Comparison of ENCODE assay signal across 31 cellular contexts in the genomic region with DNA sequence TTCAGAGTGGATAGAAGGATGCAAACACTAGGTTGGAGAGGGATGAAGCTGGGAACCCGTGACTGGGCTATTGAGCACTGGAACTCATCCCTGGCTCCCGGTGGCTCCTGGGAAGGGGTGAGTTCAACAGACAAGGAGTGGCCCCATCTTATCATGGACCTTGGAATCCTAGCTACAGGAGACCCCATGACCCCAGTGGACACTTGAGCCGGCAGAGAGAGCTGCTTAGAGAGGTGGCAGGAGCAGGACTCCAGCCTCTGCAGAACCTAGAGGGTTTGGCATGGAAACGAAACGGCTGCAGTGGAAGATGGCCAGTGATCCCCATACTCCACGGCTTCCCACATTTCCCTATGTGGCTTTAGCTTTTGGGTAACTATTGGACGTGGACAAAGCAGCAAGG.
A peak's percentile ranks its signal among the peaks of the same experiment; 100 is the strongest.
DNase-seq lines count a peak whose midpoint lies in the region; ATAC-seq and TF ChIP-seq lines count a peak whose summit lies in the region.
"Had no signal": no experiment of that assay in that cellular context is flagged by ENCODE, and none has a peak within 500 bp of the region (broad histone marks: within the 10 kb centered on the region; RNA-seq: fewer than 3 reads in every experiment).

No MANE protein-coding gene starts in this region.

- peaks cover 7% of the 10 kb centered on the region for H3K9me3 Mint-ChIP-seq in T-helper 2 cell treated with Interferon-gamma antibody and Interleukin-4, amounts not matched to agents 5 μg/mL and 100 μg/mL, for 36 hours
- H3K9me3 Mint-ChIP-seq: CD4-positive, alpha-beta T cell had no signal

- no peak overlapping the region for H3K4me3 ChIP-seq in heart left ventricle
- H3K4me3 ChIP-seq: A549; BLaER1; BLaER1 treated with 17β-estradiol and CSF1 and Interleukin-3, amounts not matched to agents 10 nM and 100 nM had no signal

- no peaks in the 10 kb centered on the region for H3K9me3 ChIP-seq in heart left ventricle
- H3K9me3 ChIP-seq: A549, BE2C, Caco-2 had no signal

- H3K4me3 Mint-ChIP-seq in T-helper 2 cell treated with Interferon-gamma antibody and Interleukin-4, amounts not matched to agents 5 μg/mL and 100 μg/mL, for 36 hours = no peak overlapping the region
- H3K4me3 Mint-ChIP-seq: B cell; CD14-positive monocyte; CD4-positive, alpha-beta memory T cell; CD4-positive, alpha-beta T cell; CD4-positive, CD25-positive, alpha-beta regulatory T cell; CD8-positive, alpha-beta memory T cell; CD8-positive, alpha-beta T cell had no signal

- no peaks in the 10 kb centered on the region for H3K36me3 Mint-ChIP-seq in T-helper 2 cell treated with Interferon-gamma antibody and Interleukin-4, amounts not matched to agents 5 μg/mL and 100 μg/mL, for 36 hours (ENCODE audit: low read depth)
- H3K36me3 Mint-ChIP-seq: CD14-positive monocyte; CD4-positive, alpha-beta memory T cell; CD4-positive, CD25-positive, alpha-beta regulatory T cell; CD8-positive, alpha-beta memory T cell; CD8-positive, alpha-beta T cell had no signal

- ATAC-seq in heart left ventricle = no peak
- ATAC-seq: A549; CD8-positive, alpha-beta T cell had no signal

- H3K27ac ChIP-seq in heart left ventricle = no peak overlapping the region
- H3K27ac ChIP-seq: 22Rv1; A549; BLaER1; BLaER1 treated with 17β-estradiol and CSF1 and Interleukin-3, amounts not matched to agents 10 nM and 100 nM; C4-2B had no signal

- no peaks in the 10 kb centered on the region for H3K4me1 Mint-ChIP-seq in T-helper 2 cell treated with Interferon-gamma antibody and Interleukin-4, amounts not matched to agents 5 μg/mL and 100 μg/mL, for 36 hours (ENCODE audit: low read depth)
- H3K4me1 Mint-ChIP-seq: B cell; CD14-positive monocyte; CD4-positive, alpha-beta memory T cell; CD4-positive, CD25-positive, alpha-beta regulatory T cell; CD8-positive, alpha-beta memory T cell had no signal

- no peaks in the 10 kb centered on the region for H3K36me3 ChIP-seq in heart left ventricle
- H3K36me3 ChIP-seq: BE2C; BLaER1; BLaER1 treated with 17β-estradiol and CSF1 and Interleukin-3, amounts not matched to agents 10 nM and 100 nM had no signal

- H3K27me3 ChIP-seq in heart left ventricle = no peaks in the 10 kb centered on the region
- H3K27me3 ChIP-seq: BE2C had no signal

- DNase-seq in cardiac septum (ENCODE audit: low spot score) = peak; percentile 58
- DNase-seq in heart left ventricle = no peak
- peak; percentile 51 for DNase-seq in posterior vena cava (ENCODE audit: low spot score)
- DNase-seq in T-helper 2 cell treated with Interferon-gamma antibody and Interleukin-4, amounts not matched to agents 5 μg/mL and 100 μg/mL, for 36 hours (ENCODE audit: low spot score) = no peak
- DNase-seq: 8988T; ACHN; AML-193; BE2C; C1 segment of cervical spinal cord; Caco-2; Calu3; CD4-positive, alpha-beta memory T cell; CD4-positive, alpha-beta T cell; CD4-positive, CD25-positive, alpha-beta regulatory T cell; CD8-positive, alpha-beta memory T cell; CD8-positive, alpha-beta T cell; COR-L47; DMS 273 treated with DMSO at 0.1 percent for 48 hours; DMS153; DMS53; DMS79; DMS79 treated with DMSO at 0.1 percent for 48 hours; DND-41; EL had no signal

- TF ChIP-seq POLR2A in heart left ventricle (IDR thresholded peaks at IDR 0.05) = no peak

- no peak overlapping the region for H3K27ac Mint-ChIP-seq in T-helper 2 cell treated with Interferon-gamma antibody and Interleukin-4, amounts not matched to agents 5 μg/mL and 100 μg/mL, for 36 hours
- H3K27ac Mint-ChIP-seq: B cell; CD14-positive monocyte; CD4-positive, alpha-beta memory T cell; CD4-positive, alpha-beta T cell; CD4-positive, CD25-positive, alpha-beta regulatory T cell; CD8-positive, alpha-beta memory T cell; CD8-positive, alpha-beta T cell had no signal

- TF ChIP-seq CTCF in heart left ventricle (IDR thresholded peaks at IDR 0.05) = no peak

- H3K4me1 ChIP-seq in heart left ventricle = no peaks in the 10 kb centered on the region
- H3K4me1 ChIP-seq: A549; BE2C; BLaER1; BLaER1 treated with 17β-estradiol and CSF1 and Interleukin-3, amounts not matched to agents 10 nM and 100 nM; Caco-2 had no signal

- intact Hi-C loops in cardiac septum (cut with DNase I) (no loop called here), heart left ventricle (cut with DNase I) (no loop called here), posterior vena cava (cut with DNase I) (no loop called here)

- H3K27me3 Mint-ChIP-seq in T-helper 2 cell treated with Interferon-gamma antibody and Interleukin-4, amounts not matched to agents 5 μg/mL and 100 μg/mL, for 36 hours (ENCODE audit: low read depth) = no peaks in the 10 kb centered on the region
- H3K27me3 Mint-ChIP-seq: B cell; CD4-positive, alpha-beta memory T cell; CD4-positive, alpha-beta T cell; CD4-positive, CD25-positive, alpha-beta regulatory T cell had no signal

- WGBS in heart left ventricle, 4 donors = 53 to 77% (median 68%) methylated on average over 6 to 7 of the region's 7 CpGs

Comparison
In these comparisons a context has a peak if more than half of its experiments do, and no peak if none do; other contexts are left out.
1. DNase-seq: peak in cardiac septum (single experiment) and posterior vena cava (single experiment); none in heart left ventricle (0 of 5) and T-helper 2 cell treated with Interferon-gamma antibody and Interleukin-4, amounts not matched to agents 5 μg/mL and 100 μg/mL, for 36 hours (single experiment).